ENCODE assay signal across 1 cellular context in the genomic region with DNA sequence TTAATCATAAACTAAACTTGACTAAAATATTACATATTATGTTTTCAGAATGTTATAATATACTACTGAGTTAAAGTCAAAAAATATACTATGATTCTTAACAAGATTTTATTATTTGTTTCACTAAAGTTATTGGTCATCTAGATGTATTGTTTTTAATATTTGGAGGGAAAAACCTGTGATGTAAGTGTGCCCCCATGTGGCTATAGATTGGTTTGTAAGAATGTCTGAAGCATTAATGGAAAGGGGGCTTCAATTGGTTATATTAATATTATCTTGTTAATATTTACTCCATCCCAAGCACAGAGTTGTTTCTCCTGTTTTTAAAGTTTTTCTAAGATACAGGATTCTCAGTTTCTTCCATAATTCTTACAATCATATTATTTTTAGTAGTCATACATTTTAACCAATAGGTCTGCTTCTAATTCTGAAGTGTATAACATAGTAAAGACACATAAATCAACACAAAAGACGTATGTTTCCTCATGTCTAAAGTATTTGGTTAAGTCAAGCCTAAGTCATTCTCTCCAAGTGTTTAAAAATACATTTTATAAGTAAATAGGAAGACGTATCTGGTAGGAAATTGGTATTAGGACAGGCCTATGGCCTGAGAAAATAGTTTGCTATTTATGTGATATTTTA.
TF ChIP-seq lines count a peak whose summit lies in the region.

No MANE protein-coding gene starts in this region.

TF ChIP-seq in GM23338, 12 proteins besides CTCF, POLR2A, EP300 and RAD21 (continued from another document):
- TF ChIP-seq, protein P1, sequence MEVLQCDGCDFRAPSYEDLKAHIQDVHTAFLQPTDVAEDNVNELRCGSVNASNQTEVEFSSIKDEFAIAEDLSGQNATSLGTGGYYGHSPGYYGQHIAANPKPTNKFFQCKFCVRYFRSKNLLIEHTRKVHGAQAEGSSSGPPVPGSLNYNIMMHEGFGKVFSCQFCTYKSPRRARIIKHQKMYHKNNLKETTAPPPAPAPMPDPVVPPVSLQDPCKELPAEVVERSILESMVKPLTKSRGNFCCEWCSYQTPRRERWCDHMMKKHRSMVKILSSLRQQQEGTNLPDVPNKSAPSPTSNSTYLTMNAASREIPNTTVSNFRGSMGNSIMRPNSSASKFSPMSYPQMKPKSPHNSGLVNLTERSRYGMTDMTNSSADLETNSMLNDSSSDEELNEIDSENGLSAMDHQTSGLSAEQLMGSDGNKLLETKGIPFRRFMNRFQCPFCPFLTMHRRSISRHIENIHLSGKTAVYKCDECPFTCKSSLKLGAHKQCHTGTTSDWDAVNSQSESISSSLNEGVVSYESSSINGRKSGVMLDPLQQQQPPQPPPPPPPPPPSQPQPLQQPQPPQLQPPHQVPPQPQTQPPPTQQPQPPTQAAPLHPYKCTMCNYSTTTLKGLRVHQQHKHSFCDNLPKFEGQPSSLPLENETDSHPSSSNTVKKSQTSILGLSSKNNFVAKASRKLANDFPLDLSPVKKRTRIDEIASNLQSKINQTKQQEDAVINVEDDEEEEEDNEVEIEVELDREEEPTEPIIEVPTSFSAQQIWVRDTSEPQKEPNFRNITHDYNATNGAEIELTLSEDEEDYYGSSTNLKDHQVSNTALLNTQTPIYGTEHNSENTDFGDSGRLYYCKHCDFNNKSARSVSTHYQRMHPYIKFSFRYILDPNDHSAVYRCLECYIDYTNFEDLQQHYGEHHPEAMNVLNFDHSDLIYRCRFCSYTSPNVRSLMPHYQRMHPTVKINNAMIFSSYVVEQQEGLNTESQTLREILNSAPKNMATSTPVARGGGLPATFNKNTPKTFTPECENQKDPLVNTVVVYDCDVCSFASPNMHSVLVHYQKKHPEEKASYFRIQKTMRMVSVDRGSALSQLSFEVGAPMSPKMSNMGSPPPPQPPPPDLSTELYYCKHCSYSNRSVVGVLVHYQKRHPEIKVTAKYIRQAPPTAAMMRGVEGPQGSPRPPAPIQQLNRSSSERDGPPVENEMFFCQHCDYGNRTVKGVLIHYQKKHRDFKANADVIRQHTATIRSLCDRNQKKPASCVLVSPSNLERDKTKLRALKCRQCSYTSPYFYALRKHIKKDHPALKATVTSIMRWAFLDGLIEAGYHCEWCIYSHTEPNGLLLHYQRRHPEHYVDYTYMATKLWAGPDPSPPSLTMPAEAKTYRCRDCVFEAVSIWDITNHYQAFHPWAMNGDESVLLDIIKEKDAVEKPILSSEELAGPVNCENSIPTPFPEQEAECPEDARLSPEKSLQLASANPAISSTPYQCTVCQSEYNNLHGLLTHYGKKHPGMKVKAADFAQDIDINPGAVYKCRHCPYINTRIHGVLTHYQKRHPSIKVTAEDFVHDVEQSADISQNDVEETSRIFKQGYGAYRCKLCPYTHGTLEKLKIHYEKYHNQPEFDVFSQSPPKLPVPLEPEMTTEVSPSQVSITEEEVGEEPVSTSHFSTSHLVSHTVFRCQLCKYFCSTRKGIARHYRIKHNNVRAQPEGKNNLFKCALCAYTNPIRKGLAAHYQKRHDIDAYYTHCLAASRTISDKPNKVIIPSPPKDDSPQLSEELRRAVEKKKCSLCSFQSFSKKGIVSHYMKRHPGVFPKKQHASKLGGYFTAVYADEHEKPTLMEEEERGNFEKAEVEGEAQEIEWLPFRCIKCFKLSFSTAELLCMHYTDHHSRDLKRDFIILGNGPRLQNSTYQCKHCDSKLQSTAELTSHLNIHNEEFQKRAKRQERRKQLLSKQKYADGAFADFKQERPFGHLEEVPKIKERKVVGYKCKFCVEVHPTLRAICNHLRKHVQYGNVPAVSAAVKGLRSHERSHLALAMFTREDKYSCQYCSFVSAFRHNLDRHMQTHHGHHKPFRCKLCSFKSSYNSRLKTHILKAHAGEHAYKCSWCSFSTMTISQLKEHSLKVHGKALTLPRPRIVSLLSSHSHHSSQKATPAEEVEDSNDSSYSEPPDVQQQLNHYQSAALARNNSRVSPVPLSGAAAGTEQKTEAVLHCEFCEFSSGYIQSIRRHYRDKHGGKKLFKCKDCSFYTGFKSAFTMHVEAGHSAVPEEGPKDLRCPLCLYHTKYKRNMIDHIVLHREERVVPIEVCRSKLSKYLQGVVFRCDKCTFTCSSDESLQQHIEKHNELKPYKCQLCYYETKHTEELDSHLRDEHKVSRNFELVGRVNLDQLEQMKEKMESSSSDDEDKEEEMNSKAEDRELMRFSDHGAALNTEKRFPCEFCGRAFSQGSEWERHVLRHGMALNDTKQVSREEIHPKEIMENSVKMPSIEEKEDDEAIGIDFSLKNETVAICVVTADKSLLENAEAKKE (CRISPR knock-in tag; IDR thresholded peaks at IDR 0.05), result no peak
- TF ChIP-seq, protein P2, sequence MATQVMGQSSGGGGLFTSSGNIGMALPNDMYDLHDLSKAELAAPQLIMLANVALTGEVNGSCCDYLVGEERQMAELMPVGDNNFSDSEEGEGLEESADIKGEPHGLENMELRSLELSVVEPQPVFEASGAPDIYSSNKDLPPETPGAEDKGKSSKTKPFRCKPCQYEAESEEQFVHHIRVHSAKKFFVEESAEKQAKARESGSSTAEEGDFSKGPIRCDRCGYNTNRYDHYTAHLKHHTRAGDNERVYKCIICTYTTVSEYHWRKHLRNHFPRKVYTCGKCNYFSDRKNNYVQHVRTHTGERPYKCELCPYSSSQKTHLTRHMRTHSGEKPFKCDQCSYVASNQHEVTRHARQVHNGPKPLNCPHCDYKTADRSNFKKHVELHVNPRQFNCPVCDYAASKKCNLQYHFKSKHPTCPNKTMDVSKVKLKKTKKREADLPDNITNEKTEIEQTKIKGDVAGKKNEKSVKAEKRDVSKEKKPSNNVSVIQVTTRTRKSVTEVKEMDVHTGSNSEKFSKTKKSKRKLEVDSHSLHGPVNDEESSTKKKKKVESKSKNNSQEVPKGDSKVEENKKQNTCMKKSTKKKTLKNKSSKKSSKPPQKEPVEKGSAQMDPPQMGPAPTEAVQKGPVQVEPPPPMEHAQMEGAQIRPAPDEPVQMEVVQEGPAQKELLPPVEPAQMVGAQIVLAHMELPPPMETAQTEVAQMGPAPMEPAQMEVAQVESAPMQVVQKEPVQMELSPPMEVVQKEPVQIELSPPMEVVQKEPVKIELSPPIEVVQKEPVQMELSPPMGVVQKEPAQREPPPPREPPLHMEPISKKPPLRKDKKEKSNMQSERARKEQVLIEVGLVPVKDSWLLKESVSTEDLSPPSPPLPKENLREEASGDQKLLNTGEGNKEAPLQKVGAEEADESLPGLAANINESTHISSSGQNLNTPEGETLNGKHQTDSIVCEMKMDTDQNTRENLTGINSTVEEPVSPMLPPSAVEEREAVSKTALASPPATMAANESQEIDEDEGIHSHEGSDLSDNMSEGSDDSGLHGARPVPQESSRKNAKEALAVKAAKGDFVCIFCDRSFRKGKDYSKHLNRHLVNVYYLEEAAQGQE (IDR thresholded peaks at IDR 0.05; ENCODE audit: unreplicated experiment), result no peak
